In genomic region chr6:93420163-93420806, GRCh38 we compare ENCODE assay signal across 1 cellular context.
TF ChIP-seq lines count a peak whose summit lies in the region.

No MANE protein-coding gene starts in this region.

TF ChIP-seq in H1, 55 proteins besides CTCF, POLR2A, EP300 and RAD21 (continued from another document):
- TF ChIP-seq CHD7 (IDR thresholded peaks at IDR 0.05; ENCODE audit: insufficient replicate concordance, low read length) (peak; percentile 73), SAP30 (IDR thresholded peaks at IDR 0.05; ENCODE audit: insufficient read depth, insufficient replicate concordance, low read length) (no peak), PHF8 (conservative IDR thresholded peaks at IDR 0.05; ENCODE audit: low read depth, low read length) (no peak), SIX5 (IDR thresholded peaks at IDR 0.05; ENCODE audit: low read depth, low read length) (no peak)
